Comparison of ENCODE assay signal across 8 cellular contexts in the genomic region with DNA sequence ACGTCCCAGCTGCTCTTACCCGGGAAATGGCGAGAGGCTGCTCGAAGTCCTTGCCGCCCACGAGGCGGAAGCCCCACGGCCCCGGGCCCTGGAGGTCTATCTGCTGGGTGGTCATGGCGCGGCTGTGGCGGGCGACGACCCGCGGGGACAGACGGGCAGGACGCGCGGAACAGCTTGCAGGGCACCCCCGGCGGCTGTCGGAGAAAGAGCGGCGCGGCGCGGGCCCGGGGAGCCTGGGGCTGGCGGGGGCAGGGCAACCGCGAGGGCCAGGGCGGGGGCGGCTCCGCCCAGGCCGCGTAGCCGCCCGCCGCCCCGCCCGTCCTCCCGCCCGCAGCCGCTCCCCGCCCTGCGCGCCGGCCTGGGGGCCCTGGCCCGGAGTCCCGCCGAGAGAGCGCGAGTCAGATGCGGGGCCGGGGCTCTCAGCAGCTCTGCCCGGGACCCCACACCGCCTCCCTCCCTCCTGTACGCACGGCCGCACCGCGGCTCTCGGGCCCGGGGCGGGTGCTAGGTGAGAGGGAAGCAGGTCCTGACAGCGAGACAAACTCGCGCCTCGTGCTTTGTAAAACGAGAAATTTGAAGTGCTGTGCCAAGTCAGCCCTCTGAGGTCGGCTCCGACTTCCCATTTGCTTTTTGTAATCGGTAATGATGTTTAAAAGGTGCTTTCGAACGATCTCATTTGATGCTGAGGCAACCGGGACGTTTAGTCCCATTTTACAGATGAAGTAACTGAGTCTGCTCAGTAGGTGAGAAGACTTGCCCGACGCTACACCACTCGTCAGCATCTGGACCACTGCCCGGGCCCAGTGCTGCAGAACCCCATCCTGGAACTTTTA. TPM values are rescaled to one million over a fixed set of nuclear protein-coding genes. Genes with fewer than 3 reads are reported as not detected.
DNase-seq lines count a peak whose midpoint lies in the region; ATAC-seq, FAIRE-seq and TF ChIP-seq lines count a peak whose summit lies in the region.

Gene PDLIM1, minus strand, starts transcription at position 203 of the 833 bp plus-strand sequence. Its CDS starts 88 bp downstream, at position 115.

- peaks cover 36% of the 10 kb centered on the region for H3K4me1 Mint-ChIP-seq in stimulated activated naive CD8-positive, alpha-beta T cell treated with anti-CD3 and anti-CD28 coated beads, Interleukin-15, Interleukin-2, amounts not matched to agents 100 ng/mL and 50 ng/mL, for 24 hours (ENCODE audit: low read depth)

- BruUV-seq in HepG2 (replicated peaks; lab: Mats Ljungman, UMichigan) = TSS peak; percentile 78

- H3K9me3 Mint-ChIP-seq in stimulated activated naive CD8-positive, alpha-beta T cell treated with anti-CD3 and anti-CD28 coated beads, Interleukin-15, Interleukin-2, amounts not matched to agents 100 ng/mL and 50 ng/mL, for 24 hours = no peaks in the 10 kb centered on the region

- 41% methylated on average over 16 of the region's 82 CpGs for WGBS in HepG2 (ENCODE audit: low lambda C conversion rate)

- H3K9ac ChIP-seq in HepG2 (ENCODE audit: insufficient read depth, low read depth, low read length) = peak within 1 kb of the TSS; percentile 96

- no peaks in the 10 kb centered on the region for H3K27me3 ChIP-seq in HepG2 (ENCODE audit: control insufficient read depth in 1 of 2, insufficient read depth in 2 of 2, low read length in 2 of 2)

- peaks cover 44% of the 10 kb centered on the region for H3K27me3 Mint-ChIP-seq in stimulated activated naive CD8-positive, alpha-beta T cell treated with anti-CD3 and anti-CD28 coated beads, Interleukin-15, Interleukin-2, amounts not matched to agents 100 ng/mL and 50 ng/mL, for 24 hours

- peak within 1 kb of the TSS; percentile 68 for H3K27ac Mint-ChIP-seq in stimulated activated naive CD8-positive, alpha-beta T cell treated with anti-CD3 and anti-CD28 coated beads, Interleukin-15, Interleukin-2, amounts not matched to agents 100 ng/mL and 50 ng/mL, for 24 hours

- POLR2A ChIA-PET in HepG2 (lab: Yijun Ruan, JAX) = interaction anchor here (0.6 to 4.7 kb wide), 2 partner anchors 12 to 157 kb away, joined by 3 to 41 read pairs; no protein-coding TSS in a partner anchor

- H3K9me3 ChIP-seq in HepG2 (ENCODE audit: low read length) = no peaks in the 10 kb centered on the region

- H3K36me3 Mint-ChIP-seq in stimulated activated naive CD8-positive, alpha-beta T cell treated with anti-CD3 and anti-CD28 coated beads, Interleukin-15, Interleukin-2, amounts not matched to agents 100 ng/mL and 50 ng/mL, for 24 hours (ENCODE audit: low read depth) = no peaks in the 10 kb centered on the region

- CTCF ChIA-PET in HepG2 (lab: Yijun Ruan, JAX; ENCODE audit: low intra/inter-chr PET ratio, low total read pairs) = interaction anchor here (2.3 kb wide), 1 partner anchor 45 kb away, joined by 10 read pairs; no protein-coding TSS in a partner anchor

- peak; percentile 74 for TF ChIP-seq RAD21 in HepG2 (CRISPR knock-in tag; IDR thresholded peaks at IDR 0.05)

- peaks cover 54% of the 10 kb centered on the region for H3K4me1 ChIP-seq in HepG2 (ENCODE audit: insufficient read depth, low read length)

- H3K36me3 ChIP-seq in HepG2 (replicated peaks in 1 of 2; ENCODE audit: control insufficient read depth in 1 of 2, insufficient read depth in 2 of 2, low read length in 2 of 2) = peaks cover 0 to 4% of the 10 kb centered on the region in 2 experiments; a peak in 1 of 5 replicates

- H3K4me3 ChIP-seq in GM12865 (ENCODE audit: low read depth, low read length) = peak within 1 kb of the TSS; percentile 98
- peak within 1 kb of the TSS; percentile 69 for H3K4me3 ChIP-seq in Jurkat, Clone E6-1 (ENCODE audit: low read length)
- H3K4me3 ChIP-seq in HepG2 (replicated peaks in 1 of 3; ENCODE audit: insufficient read depth in 1 of 3, low read depth in 2 of 3, low read length in 3 of 3) = peak within 1 kb of the TSS; percentile 77 to 89 (median 88)

- peak within 1 kb of the TSS; percentile 83 for H3K27ac ChIP-seq in HepG2 (ENCODE audit: extremely low read length, insufficient read depth, low read length)

- FAIRE-seq in HepG2 (lab: Jason Lieb, UNC) = no peak

- H2AFZ ChIP-seq in HepG2 (ENCODE audit: low read length) = no peak within 1 kb of the TSS

- peaks cover 7% of the 10 kb centered on the region; the same call in 1 of the 2 replicates for H4K20me1 ChIP-seq in HepG2 (ENCODE audit: insufficient read depth, low read length)

- peak; percentile 56 to 71; a peak in 3 of 4 replicates for TF ChIP-seq POLR2A in HepG2 (IDR thresholded peaks at IDR 0.05; ENCODE audit: insufficient read depth in 1 of 2, low read depth in 2 of 2, low read length in 2 of 2)

- peaks cover 45% of the 10 kb centered on the region for H3K79me2 ChIP-seq in HepG2 (ENCODE audit: insufficient read depth, low read length)

- peak; percentile 40 for ATAC-seq in GM21737 (IDR thresholded peaks at IDR 0.05; ENCODE audit: unreplicated experiment)
- peak; percentile 92 for ATAC-seq in HepG2

- DNase-seq in GM12865 (ENCODE audit: low read depth) (peak; percentile 88), cortex of kidney (lab: John Stamatoyannopoulos, UW) (peak; percentile 28), HepG2 (ENCODE audit: low spot score) (peak; percentile 55), NCI-H2107 (lab: John Stamatoyannopoulos, UW) (no peak)
- no peak for DNase-seq in Jurkat, Clone E6-1 (ENCODE audit: low read depth, low spot score)

- peak within 1 kb of the TSS; percentile 73 for H3K4me3 Mint-ChIP-seq in stimulated activated naive CD8-positive, alpha-beta T cell treated with anti-CD3 and anti-CD28 coated beads, Interleukin-15, Interleukin-2, amounts not matched to agents 100 ng/mL and 50 ng/mL, for 24 hours

- H3K4me2 ChIP-seq in HepG2 (ENCODE audit: low read depth, low read length) = peak within 1 kb of the TSS; percentile 82

- TF ChIP-seq EP300 in HepG2 (IDR thresholded peaks at IDR 0.05; ENCODE audit: low read depth in 2 of 2, low read length in 2 of 2) (no peak), HepG2 (CRISPR knock-in tag; IDR thresholded peaks at IDR 0.05; ENCODE audit: borderline replicate concordance) (no peak)

- TF ChIP-seq CTCF in GM12865 (IDR thresholded peaks at IDR 0.05; ENCODE audit: insufficient read depth, low read depth, low read length, missing control alignments) (no peak), HepG2 (CRISPR knock-in tag; IDR thresholded peaks at IDR 0.05) (peak; percentile 50)

- intact Hi-C loops in T-helper 2 cell treated with Interferon-gamma antibody and Interleukin-4, amounts not matched to agents 100 ng/mL and 5 ng/mL, for 36 hours (cut with micrococcal nuclease) = loop anchor here (2.0 to 5.0 kb wide), 2 partner anchors 71 to 270 kb away; partner anchors contain the start of gene SORBS1
- intact Hi-C loops in HepG2 (cut with micrococcal nuclease; ENCODE audit: unreplicated experiment) = loop anchor here (1.0 to 5.0 kb wide), 2 partner anchors 45 to 56 kb away; no protein-coding TSS in a partner anchor

- in situ Hi-C loops in HepG2 (cut with HindIII; ENCODE audit: extremely low pct_ligation_motif_present, low pct_unique_long_range_greater_than_20kb) = loop anchor here (5.0 kb wide), 1 partner anchor 44 kb away; no protein-coding TSS in a partner anchor

TF ChIP-seq in HepG2, 621 proteins besides CTCF, POLR2A, EP300 and RAD21 (continues in another document):
- TF ChIP-seq CSRNP1 (CRISPR knock-in tag; IDR thresholded peaks at IDR 0.05) (peak; percentile 60; the same call in 1 of the 2 replicates), MIXL1 (CRISPR knock-in tag; IDR thresholded peaks at IDR 0.05) (no peak), SIN3A (IDR thresholded peaks at IDR 0.05; ENCODE audit: borderline replicate concordance, low read depth, low read length) (peak; percentile 27; the same call in 1 of the 2 replicates), ZFY (CRISPR knock-in tag; IDR thresholded peaks at IDR 0.05) (peak; percentile 72), REPIN1 (CRISPR knock-in tag; IDR thresholded peaks at IDR 0.05; ENCODE audit: borderline replicate concordance, low read depth) (peak; percentile 49; the same call in 1 of the 2 replicates)

RNA-seq across cellular contexts. Expression of gene PDLIM1, which starts in this region (rescaled TPM):
- polyA plus RNA-seq in Jurkat, Clone E6-1 (2012; ENCODE audit: insufficient read depth, insufficient read length) = 145 TPM
- 40.2 and 42.4 TPM in 2 replicates for total RNA-seq in T-helper 2 cell treated with Interferon-gamma antibody and Interleukin-4, amounts not matched to agents 100 ng/mL and 5 ng/mL, for 36 hours
- total RNA-seq in HepG2 (2016; rRNA removed; fragmentation: Illumina TruSeq; extraction: Trizol) = 123 and 183 TPM in 2 replicates
- total RNA-seq in HepG2 (2016; cell fraction: cytosol; rRNA removed; fragmentation: Illumina TruSeq; extraction: Trizol; ENCODE audit: low read depth) = 60.3 and 60.8 TPM in 2 replicates
- 116 and 166 TPM in 2 replicates for total RNA-seq in HepG2 (2016; cell fraction: insoluble cytoplasmic fraction; rRNA removed; fragmentation: Illumina TruSeq; extraction: Trizol)
- total RNA-seq in HepG2 (2016; cell fraction: membrane; rRNA removed; fragmentation: Illumina TruSeq; extraction: Trizol) = 123 and 134 TPM in 2 replicates
- total RNA-seq in HepG2 (2016; cell fraction: nucleus; rRNA removed; fragmentation: Illumina TruSeq; extraction: Trizol) = 78.1 and 97.1 TPM in 2 replicates
- 109 and 119 TPM in 2 replicates for polyA plus RNA-seq in HepG2 (2011; rRNA removed)
- polyA plus RNA-seq in HepG2 (2011; cell fraction: cytosol; rRNA removed) = 149 and 160 TPM in 2 replicates
- polyA plus RNA-seq in HepG2 (2011; cell fraction: nucleus; rRNA removed) = 55.5 and 63.7 TPM in 2 replicates
- polyA plus RNA-seq in HepG2 (2012) = 173 and 180 TPM in 2 replicates
- polyA plus RNA-seq in HepG2 (2016; cell fraction: cytosol; fragmentation: Illumina TruSeq; extraction: Trizol; ENCODE audit: low read depth) = 184 TPM in 2 replicates
- polyA plus RNA-seq in HepG2 (2016; cell fraction: insoluble cytoplasmic fraction; fragmentation: Illumina TruSeq; extraction: Trizol; ENCODE audit: low read depth) = 383 and 451 TPM in 2 replicates
- 281 and 307 TPM in 2 replicates for polyA plus RNA-seq in HepG2 (2016; cell fraction: membrane; fragmentation: Illumina TruSeq; extraction: Trizol; ENCODE audit: low read depth)
- polyA plus RNA-seq in HepG2 (2016; cell fraction: nucleus; fragmentation: Illumina TruSeq; extraction: Trizol; ENCODE audit: insufficient read depth, low read depth) = 213 and 214 TPM in 2 replicates
- polyA minus RNA-seq in HepG2 (2011; rRNA and poly(A)+ RNA removed; ENCODE audit: low replicate concordance) = 16.6 and 146 TPM in 2 replicates
- 132 and 136 TPM in 2 replicates for polyA minus RNA-seq in HepG2 (2011; cell fraction: cytosol; rRNA and poly(A)+ RNA removed)
- polyA minus RNA-seq in HepG2 (2011; cell fraction: nucleus; rRNA and poly(A)+ RNA removed) = 53.7 and 70.4 TPM in 2 replicates

Comparison
In these comparisons a context has a peak if more than half of its experiments do, and no peak if none do; other contexts are left out.
1. DNase-seq: peak in GM12865 (single experiment), cortex of kidney (single experiment) and HepG2 (single experiment); none in Jurkat, Clone E6-1 (single experiment) and NCI-H2107 (single experiment).
2. Peak in every context shown above with its lines, with median percentiles within 50 percentile points of each other: H3K4me3 ChIP-seq.